ENCODE assay signal across 32 cellular contexts in the genomic region with DNA sequence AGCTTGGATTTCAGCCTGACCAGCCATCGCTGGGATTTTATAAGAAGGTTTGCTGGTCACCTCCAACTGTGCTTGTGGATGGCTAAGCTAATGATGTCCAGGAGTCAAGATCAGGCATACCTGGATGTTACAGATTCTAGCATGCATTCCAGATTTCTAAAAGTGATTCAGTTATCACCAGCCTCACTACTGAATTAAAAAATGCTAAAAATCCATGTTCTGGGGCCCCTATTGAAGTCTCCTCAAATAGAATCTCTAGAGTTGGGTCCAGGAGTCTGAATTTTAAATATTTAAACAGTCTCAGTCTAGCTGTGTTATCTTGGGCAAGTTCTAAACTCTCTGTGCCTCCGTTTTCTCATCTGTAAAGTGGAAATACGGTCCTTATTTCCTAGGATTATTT. TPM values are rescaled to one million over a fixed set of nuclear protein-coding genes. Genes with fewer than 3 reads are reported as not detected.
DNase-seq lines count a peak whose midpoint lies in the region; ATAC-seq, FAIRE-seq and TF ChIP-seq lines count a peak whose summit lies in the region.
"Had no signal": no experiment of that assay in that cellular context is flagged by ENCODE, and none has a peak within 500 bp of the region (broad histone marks: within the 10 kb centered on the region; RNA-seq: fewer than 3 reads in every experiment).

No MANE protein-coding gene starts in this region.

- no peak overlapping the region for H3K4me2 ChIP-seq in GM23338

- TF ChIP-seq CTCF in ascending aorta (IDR thresholded peaks at IDR 0.05) (no peak), stomach (IDR thresholded peaks at IDR 0.05) (no peak), GM23338 (conservative IDR thresholded peaks at IDR 0.05; ENCODE audit: low read depth in 2 of 2) (no peak)

- peaks cover 52% of the 10 kb centered on the region for H3K36me3 Mint-ChIP-seq in activated CD4-positive, alpha-beta memory T cell treated with anti-CD3 and anti-CD28 coated beads for 36 hours
- peaks cover 61% of the 10 kb centered on the region for H3K36me3 Mint-ChIP-seq in activated CD4-positive, alpha-beta memory T cell treated with anti-CD3 and anti-CD28 coated beads, Interleukin-2, amount 10 ng/mL, durations not matched to agents 7 days and 5 days (ENCODE audit: low read depth)
- H3K36me3 Mint-ChIP-seq in GM23338 (ENCODE audit: low read depth) = no peaks in the 10 kb centered on the region; the same call in 2 of the 3 replicates

- TF ChIP-seq EP300 in stomach (IDR thresholded peaks at IDR 0.05) = no peak

- H3K36me3 ChIP-seq in ascending aorta = no peaks in the 10 kb centered on the region
- no peaks in the 10 kb centered on the region for H3K36me3 ChIP-seq in stomach
- H3K36me3 ChIP-seq in GM23338 (ENCODE audit: insufficient read depth) = no peaks in the 10 kb centered on the region

- H3K9me3 Mint-ChIP-seq in activated CD4-positive, alpha-beta memory T cell treated with anti-CD3 and anti-CD28 coated beads for 36 hours = no peaks in the 10 kb centered on the region
- H3K9me3 Mint-ChIP-seq in activated CD4-positive, alpha-beta memory T cell treated with anti-CD3 and anti-CD28 coated beads, Interleukin-2, amount 10 ng/mL, durations not matched to agents 7 days and 5 days = no peaks in the 10 kb centered on the region
- no peaks in the 10 kb centered on the region for H3K9me3 Mint-ChIP-seq in GM23338
- H3K9me3 Mint-ChIP-seq: activated CD8-positive, alpha-beta T cell treated with anti-CD3 and anti-CD28 coated beads for 36 hours; activated naive CD8-positive, alpha-beta T cell treated with anti-CD3 and anti-CD28 coated beads, Interleukin-2, amount 10 ng/mL, durations not matched to agents 7 days and 5 days; activated T-helper 17 cell treated with anti-CD3 and anti-CD28 coated beads, Interleukin-2, amount 50 U/mL, for 72 hours; CD4-positive, alpha-beta T cell; mesothelial cell of epicardium; type B pancreatic cell had no signal

- no peak for TF ChIP-seq POLR2A in stomach (IDR thresholded peaks at IDR 0.05)

- H3K27ac ChIP-seq in ascending aorta (peak overlapping the region; percentile 62 to 99), stomach (peak overlapping the region in 4 of 5 donors; percentile 15 to 99 (median 65)), GM23338 (ENCODE audit: low read depth) (no peak overlapping the region)
- H3K27ac ChIP-seq: epithelial cell of prostate had no signal

- peak; percentile 51 for FAIRE-seq in GM19239 (lab: Jason Lieb, UNC)
- FAIRE-seq: astrocyte, D721Med, H54, TTC549 had no signal

- H3K9me3 ChIP-seq in ascending aorta = no peaks in the 10 kb centered on the region
- H3K9me3 ChIP-seq in stomach = no peaks in the 10 kb centered on the region

- no peaks in the 10 kb centered on the region for H3K9me2 ChIP-seq in GM23338 (ENCODE audit: insufficient read depth)

- H2AFZ ChIP-seq in GM23338 = no peak overlapping the region

- H3K27me3 Mint-ChIP-seq in activated CD4-positive, alpha-beta memory T cell treated with anti-CD3 and anti-CD28 coated beads for 36 hours = no peaks in the 10 kb centered on the region
- H3K27me3 Mint-ChIP-seq in activated CD4-positive, alpha-beta memory T cell treated with anti-CD3 and anti-CD28 coated beads, Interleukin-2, amount 10 ng/mL, durations not matched to agents 7 days and 5 days = no peaks in the 10 kb centered on the region
- peaks cover 19% of the 10 kb centered on the region for H3K27me3 Mint-ChIP-seq in GM23338 (ENCODE audit: insufficient read depth, low read depth, poor library complexity)
- H3K27me3 Mint-ChIP-seq: activated CD8-positive, alpha-beta T cell treated with anti-CD3 and anti-CD28 coated beads for 36 hours; activated naive CD8-positive, alpha-beta T cell treated with anti-CD3 and anti-CD28 coated beads, Interleukin-2, amount 10 ng/mL, durations not matched to agents 7 days and 5 days; activated T-helper 17 cell treated with anti-CD3 and anti-CD28 coated beads, Interleukin-2, amount 50 U/mL, for 72 hours; CD4-positive, alpha-beta T cell; naive B cell; T-helper 17 cell; type B pancreatic cell had no signal

- H4K20me1 ChIP-seq in GM23338 (replicated peaks; ENCODE audit: insufficient read depth) = no peaks in the 10 kb centered on the region

- intact Hi-C loops in activated CD4-positive, alpha-beta memory T cell treated with anti-CD3 and anti-CD28 coated beads for 36 hours (cut with micrococcal nuclease) = loop anchor here (10.0 kb wide), 1 partner anchor 2002 kb away; the partner anchor contains the start of gene CCDC6
- intact Hi-C loops in ascending aorta (cut with DNase I) (loop anchor here (10.0 kb wide), 1 partner anchor 962 kb away; the partner anchor contains the start of gene RHOBTB1), stomach (cut with DNase I; ENCODE audit: low total_unique reads) (loop anchor here (10.0 kb wide), 1 partner anchor 338 kb away; no protein-coding TSS in a partner anchor)

- no peak for DNase-seq in activated CD4-positive, alpha-beta memory T cell treated with anti-CD3 and anti-CD28 coated beads for 36 hours
- no peak for DNase-seq in activated CD4-positive, alpha-beta memory T cell treated with anti-CD3 and anti-CD28 coated beads, Interleukin-2, amount 10 ng/mL, durations not matched to agents 7 days and 5 days
- DNase-seq in GM19239 (ENCODE audit: insufficient read length, low spot score) = no peak
- DNase-seq in ascending aorta (ENCODE audit: low spot score in 2 of 2) = no peak
- DNase-seq in stomach = no peak
- no peak for DNase-seq in GM23338 (ENCODE audit: low spot score)
- DNase-seq in kidney tubule cell (ENCODE audit: low spot score) = no peak
- DNase-seq: activated CD8-positive, alpha-beta memory T cell treated with anti-CD3 and anti-CD28 coated beads, Interleukin-2, amount 50 U/mL, for 48 hours; activated CD8-positive, alpha-beta T cell treated with anti-CD3 and anti-CD28 coated beads for 36 hours; activated naive CD8-positive, alpha-beta T cell treated with anti-CD3 and anti-CD28 coated beads, Interleukin-2, amount 10 ng/mL, durations not matched to agents 7 days and 5 days; CD4-positive, alpha-beta T cell; cortex of kidney; effector memory CD4-positive, alpha-beta T cell; Karpas-422; naive B cell; NCI-H226; Right ventricle myocardium superior; stimulated activated CD4-positive, alpha-beta T cell treated with anti-CD3 and anti-CD28 coated beads, Interleukin-12 subunit alpha, Interleukin-12 subunit beta, amount 100 ng/mL, for 4 hours; stimulated activated CD4-positive, alpha-beta T cell treated with anti-CD3 and anti-CD28 coated beads, Interleukin-2, amount 100 ng/mL, for 48 hours; T-helper 17 cell had no signal

- H3K27me3 ChIP-seq in ascending aorta (no peaks in the 10 kb centered on the region), stomach (no peaks in the 10 kb centered on the region), GM23338 (ENCODE audit: insufficient read depth) (peaks cover 9% of the 10 kb centered on the region)

- H3K4me3 ChIP-seq in ascending aorta = no peak overlapping the region
- H3K4me3 ChIP-seq in stomach = no peak overlapping the region
- H3K4me3 ChIP-seq in GM23338 = no peak overlapping the region

- no peaks in the 10 kb centered on the region; the same call in 1 of the 2 replicates for H3K79me2 ChIP-seq in GM23338 (replicated peaks; ENCODE audit: insufficient read depth)

- no peak for ATAC-seq in GM23338
- ATAC-seq in HG02588 (IDR thresholded peaks at IDR 0.05; ENCODE audit: unreplicated experiment) = no peak
- ATAC-seq: activated CD4-positive, CD25-positive, alpha-beta regulatory T cell treated with anti-CD3 and anti-CD28 coated beads, Interleukin-2, amount 50 U/mL, for 24 hours; activated CD8-positive, alpha-beta T cell treated with anti-CD3 and anti-CD28 coated beads for 36 hours; activated T-helper 17 cell treated with anti-CD3 and anti-CD28 coated beads, Interleukin-2, amount 50 U/mL, for 72 hours; sciatic nerve; SK-N-SH treated with all-trans-retinoic acid at 6 μM for 48 hours; T-helper 17 cell had no signal

- CTCF ChIA-PET in activated CD4-positive, alpha-beta memory T cell treated with anti-CD3 and anti-CD28 coated beads for 36 hours (lab: Charles Lee) = interaction anchor here (1.0 to 2.2 kb wide), 6 partner anchors 10 to 89 kb away, joined by 3 to 11 read pairs (median 6); no protein-coding TSS in a partner anchor
- CTCF ChIA-PET in activated CD4-positive, alpha-beta memory T cell treated with anti-CD3 and anti-CD28 coated beads, Interleukin-2, amount 10 ng/mL, durations not matched to agents 7 days and 5 days (lab: Charles Lee) = interaction anchor here (0.6 to 2.8 kb wide), 10 partner anchors 9 to 948 kb away, joined by 3 to 11 read pairs (median 4); no protein-coding TSS in a partner anchor

- H3K4me1 ChIP-seq in ascending aorta (peaks cover 0 to 4% of the 10 kb centered on the region in 2 donors), stomach (peaks cover 7 to 55% (median 37%) of the 10 kb centered on the region in 4 donors), GM23338 (ENCODE audit: insufficient read depth) (peaks cover 7% of the 10 kb centered on the region)

- H3K4me1 Mint-ChIP-seq in activated CD4-positive, alpha-beta memory T cell treated with anti-CD3 and anti-CD28 coated beads for 36 hours (ENCODE audit: low read depth) = peaks cover 53% of the 10 kb centered on the region
- H3K4me1 Mint-ChIP-seq in activated CD4-positive, alpha-beta memory T cell treated with anti-CD3 and anti-CD28 coated beads, Interleukin-2, amount 10 ng/mL, durations not matched to agents 7 days and 5 days = peaks cover 46% of the 10 kb centered on the region
- H3K4me1 Mint-ChIP-seq in GM23338 = peaks cover 14% of the 10 kb centered on the region

- H3K27ac Mint-ChIP-seq in activated CD4-positive, alpha-beta memory T cell treated with anti-CD3 and anti-CD28 coated beads for 36 hours = no peak overlapping the region
- H3K27ac Mint-ChIP-seq in activated CD4-positive, alpha-beta memory T cell treated with anti-CD3 and anti-CD28 coated beads, Interleukin-2, amount 10 ng/mL, durations not matched to agents 7 days and 5 days = no peak overlapping the region
- H3K27ac Mint-ChIP-seq in GM23338 = no peak overlapping the region
- H3K27ac Mint-ChIP-seq: activated naive CD8-positive, alpha-beta T cell treated with anti-CD3 and anti-CD28 coated beads, Interleukin-2, amount 10 ng/mL, durations not matched to agents 7 days and 5 days; CD4-positive, alpha-beta T cell; mesothelial cell of epicardium; T-helper 17 cell; type B pancreatic cell had no signal

- POLR2A ChIA-PET in activated CD4-positive, alpha-beta memory T cell treated with anti-CD3 and anti-CD28 coated beads for 36 hours (lab: Charles Lee) = interaction anchor here (1.1 to 5.9 kb wide), 5 partner anchors 28 to 147 kb away, joined by 3 to 67 read pairs (median 3); no protein-coding TSS in a partner anchor
- POLR2A ChIA-PET in activated CD4-positive, alpha-beta memory T cell treated with anti-CD3 and anti-CD28 coated beads, Interleukin-2, amount 10 ng/mL, durations not matched to agents 7 days and 5 days (lab: Charles Lee) = interaction anchor here (1.2 to 11.5 kb wide), 5 partner anchors 17 to 146 kb away, joined by 4 to 785 read pairs (median 355); no protein-coding TSS in a partner anchor

- peak overlapping the region; percentile 46 for H3K4me3 Mint-ChIP-seq in activated CD4-positive, alpha-beta memory T cell treated with anti-CD3 and anti-CD28 coated beads for 36 hours
- no peak overlapping the region for H3K4me3 Mint-ChIP-seq in activated CD4-positive, alpha-beta memory T cell treated with anti-CD3 and anti-CD28 coated beads, Interleukin-2, amount 10 ng/mL, durations not matched to agents 7 days and 5 days
- no peak overlapping the region for H3K4me3 Mint-ChIP-seq in GM23338
- H3K4me3 Mint-ChIP-seq: activated naive CD8-positive, alpha-beta T cell treated with anti-CD3 and anti-CD28 coated beads, Interleukin-2, amount 10 ng/mL, durations not matched to agents 7 days and 5 days; mesothelial cell of epicardium; T-helper 17 cell; type B pancreatic cell had no signal

- no peaks in the 10 kb centered on the region for H3F3A ChIP-seq in GM23338 (replicated peaks; ENCODE audit: low read depth)

- 39 to 83% (median 73%) methylated on average over 3 of the region's 3 CpGs for WGBS in stomach, 5 donors

RNA-seq across cellular contexts. Expression of gene ARID5B, which starts 5.0 kb away (rescaled TPM):
- total RNA-seq in activated CD4-positive, alpha-beta memory T cell treated with anti-CD3 and anti-CD28 coated beads for 36 hours = 10 to 100 TPM; 79.4 to 79.6 TPM
- total RNA-seq in activated CD4-positive, alpha-beta memory T cell treated with anti-CD3 and anti-CD28 coated beads, Interleukin-2, amount 10 ng/mL, durations not matched to agents 7 days and 5 days = 10 to 100 TPM; 71.1 to 73.9 TPM
- 92.5 TPM for total RNA-seq in ascending aorta
- total RNA-seq in stomach = 10 to 100 TPM in 4 of 5 donors, 1 to 10 TPM in 1; 8.7 to 64.2 (median 21.9) TPM
- 1 to 10 TPM; 5.4 to 8.2 (median 5.9) TPM for polyA plus RNA-seq in stomach
- 1.3 and 1.5 TPM in 2 replicates for total RNA-seq in GM23338 (2014; rRNA removed; shearing (Covaris generic))
- polyA plus RNA-seq in GM23338 (2016; fragmentation: Nextera tagmentation; extraction: Ambion mirVana) = 1.6 and 2.2 TPM in 2 replicates
